In genomic region chr2:147846382-147847081, GRCh38 we compare ENCODE assay signal across 9 cellular contexts. TPM values are rescaled to one million over a fixed set of nuclear protein-coding genes. Genes with fewer than 3 reads are reported as not detected.
DNase-seq lines count a peak whose midpoint lies in the region; ATAC-seq and TF ChIP-seq lines count a peak whose summit lies in the region.
"Had no signal": no experiment of that assay in that cellular context is flagged by ENCODE, and none has a peak within 500 bp of the region (broad histone marks: within the 10 kb centered on the region; RNA-seq: fewer than 3 reads in every experiment).

No MANE protein-coding gene starts in this region.

- TF ChIP-seq POLR2A in gastroesophageal sphincter (IDR thresholded peaks at IDR 0.05), result no peak
- TF ChIP-seq POLR2A in sigmoid colon (IDR thresholded peaks at IDR 0.05), result no peak

- no peak for TF ChIP-seq EP300 in gastroesophageal sphincter (IDR thresholded peaks at IDR 0.05)
- TF ChIP-seq EP300 in sigmoid colon (IDR thresholded peaks at IDR 0.05), result no peak

- peaks cover 0 to 59% (median 6%) of the 10 kb centered on the region in 3 donors for H3K4me1 ChIP-seq in gastroesophageal sphincter
- peaks cover 0 to 58% (median 25%) of the 10 kb centered on the region in 4 donors for H3K4me1 ChIP-seq in sigmoid colon

- POLR2A ChIA-PET in T-cell (lab: Charles Lee), result no interaction called here

- DNase-seq in NCI-H748 (lab: John Stamatoyannopoulos, UW; ENCODE audit: unreplicated experiment) (peak; percentile 9), NCI-H748 treated with DMSO at 0.1 percent for 48 hours (lab: John Stamatoyannopoulos, UW) (no peak), T-cell (no peak), sigmoid colon (no peak), GM19238 (ENCODE audit: insufficient read length, low spot score) (no peak), mesenteric fat pad (ENCODE audit: low spot score) (no peak)
- DNase-seq: DND-41 had no signal

- peaks cover 56 to 67% (median 62%) of the 10 kb centered on the region in 3 donors for H3K4me1 Mint-ChIP-seq in T-cell

- CTCF ChIA-PET in T-cell (lab: Charles Lee), result no interaction called here

- intact Hi-C loops in sigmoid colon (cut with DNase I), result loop anchor here (5.0 to 10.0 kb wide), 2 partner anchors 41 to 798 kb away; partner anchors contain the start of gene EPC2

- 5 to 42% methylated on average over 4 to 5 of the region's 5 CpGs for WGBS in gastroesophageal sphincter (ENCODE audit: low coverage in 1 of 2), 2 donors
- WGBS in sigmoid colon, 2 donors, result 20 to 41% methylated on average over 5 of the region's 5 CpGs

- H3K27me3 ChIP-seq in gastroesophageal sphincter, result no peaks in the 10 kb centered on the region
- no peaks in the 10 kb centered on the region for H3K27me3 ChIP-seq in sigmoid colon

- peak overlapping the region in 1 of 2 donors; percentile 10 for H3K27ac Mint-ChIP-seq in T-cell

- H3K4me3 ChIP-seq in gastroesophageal sphincter, result peak overlapping the region; percentile 76 to 99
- peak overlapping the region; percentile 79 to 87 (median 80) for H3K4me3 ChIP-seq in sigmoid colon

- peak overlapping the region; percentile 95 to 98 (median 98) for H3K4me3 Mint-ChIP-seq in T-cell

- H3K9me3 Mint-ChIP-seq in T-cell, result no peaks in the 10 kb centered on the region

- H3K27me3 Mint-ChIP-seq in T-cell, result peaks cover 0 to 4% of the 10 kb centered on the region in 2 donors

- H3K36me3 Mint-ChIP-seq in T-cell, result no peaks in the 10 kb centered on the region

- TF ChIP-seq CTCF in gastroesophageal sphincter (IDR thresholded peaks at IDR 0.05) (no peak), sigmoid colon (IDR thresholded peaks at IDR 0.05) (no peak)

- H3K27ac ChIP-seq in gastroesophageal sphincter, result peak overlapping the region; percentile 1 to 99 (median 68)
- H3K27ac ChIP-seq in sigmoid colon, result peak overlapping the region; percentile 20 to 99 (median 97)

- H3K36me3 ChIP-seq in gastroesophageal sphincter, result no peaks in the 10 kb centered on the region
- H3K36me3 ChIP-seq in sigmoid colon, result no peaks in the 10 kb centered on the region

- ATAC-seq in T-cell (replicated peaks in 1 of 4) (no peak), gastroesophageal sphincter (no peak), HG03025 (IDR thresholded peaks at IDR 0.05; ENCODE audit: low FRiP score, unreplicated experiment) (no peak)

- H3K9me3 ChIP-seq in gastroesophageal sphincter (no peaks in the 10 kb centered on the region), sigmoid colon (no peaks in the 10 kb centered on the region)

RNA-seq across cellular contexts. Expression of gene ACVR2A, which starts 1.7 kb away (rescaled TPM):
- 10 to 100 TPM; 10.4 to 12.5 (median 11.0) TPM for total RNA-seq in T-cell
- total RNA-seq in gastroesophageal sphincter, result 10 to 100 TPM; 23.0 to 48.1 (median 23.8) TPM
- total RNA-seq in sigmoid colon, result 10 to 100 TPM; 28.2 to 54.4 (median 45.2) TPM
- polyA plus RNA-seq in sigmoid colon, result 1 to 10 TPM; 2.1 to 5.9 (median 2.4) TPM
- total RNA-seq in mesenteric fat pad, result 15.9 TPM
